In genomic region chr2:156511112-156511511, GRCh38 we compare ENCODE assay signal across 18 cellular contexts.
DNase-seq lines count a peak whose midpoint lies in the region; ATAC-seq, FAIRE-seq and TF ChIP-seq lines count a peak whose summit lies in the region.
"Had no signal": no experiment of that assay in that cellular context is flagged by ENCODE, and none has a peak within 500 bp of the region (broad histone marks: within the 10 kb centered on the region; RNA-seq: fewer than 3 reads in every experiment).

No MANE protein-coding gene starts in this region.

- H3K9me3 ChIP-seq in HEK293 (ENCODE audit: control insufficient read depth, insufficient read depth, low read depth, low read length) (no peaks in the 10 kb centered on the region), gastrocnemius medialis (no peaks in the 10 kb centered on the region), uterus (no peaks in the 10 kb centered on the region)
- H3K9me3 ChIP-seq: SJSA1 had no signal

- H3K36me3 Mint-ChIP-seq in memory B cell: peaks cover 19% of the 10 kb centered on the region

- CTCF ChIA-PET in HEK293 (lab: Yijun Ruan, JAX): no interaction called here

- in situ Hi-C loops in gastrocnemius medialis (cut with MboI; ENCODE audit: low sequenced_read_pairs in 4 of 4): no loop called here

- H3K9me3 Mint-ChIP-seq in memory B cell: peaks cover 1% of the 10 kb centered on the region
- H3K9me3 Mint-ChIP-seq: CD4-positive, alpha-beta memory T cell; H9 had no signal

- H3K4me3 ChIP-seq in HEK293 (ENCODE audit: low read depth, low read length): no peak overlapping the region
- no peak overlapping the region for H3K4me3 ChIP-seq in gastrocnemius medialis
- H3K4me3 ChIP-seq in uterus: no peak overlapping the region
- H3K4me3 ChIP-seq: PC-9, SJSA1 had no signal

- H3K36me3 ChIP-seq in HEK293 (ENCODE audit: control insufficient read depth in 2 of 2, insufficient read depth in 1 of 2, low read length in 2 of 2): peaks cover 0 to 3% of the 10 kb centered on the region in 2 experiments; a peak in 1 of 3 replicates
- H3K36me3 ChIP-seq in gastrocnemius medialis: peaks cover 0 to 34% of the 10 kb centered on the region in 2 donors
- H3K36me3 ChIP-seq in uterus: no peaks in the 10 kb centered on the region

- H3K27me3 Mint-ChIP-seq in memory B cell: no peaks in the 10 kb centered on the region
- H3K27me3 Mint-ChIP-seq: CD4-positive, alpha-beta memory T cell had no signal

- H3K4me1 Mint-ChIP-seq in memory B cell: peaks cover 7% of the 10 kb centered on the region
- H3K4me1 Mint-ChIP-seq: H9 had no signal

- DNase-seq in GM12892 (ENCODE audit: insufficient read length): no peak
- peak; percentile 57 for DNase-seq in NCI-H2227 treated with DMSO at 0.1 percent for 48 hours (lab: John Stamatoyannopoulos, UW)
- DNase-seq in memory B cell (ENCODE audit: low spot score in 2 of 2): no peak
- DNase-seq in gastrocnemius medialis: no peak
- DNase-seq in uterus: no peak
- DNase-seq in occipital lobe (lab: John Stamatoyannopoulos, UW): no peak
- DNase-seq: Calu3; CD4-positive, alpha-beta memory T cell; DMS53; H9; NCI-H2081 treated with DMSO at 0.1 percent for 48 hours; NCI-H446; NCI-H69; PC-9; T-helper 2 cell had no signal

- H3K27me3 ChIP-seq in gastrocnemius medialis (no peaks in the 10 kb centered on the region), uterus (no peaks in the 10 kb centered on the region)
- H3K27me3 ChIP-seq: SJSA1 had no signal

- intact Hi-C loops in gastrocnemius medialis (cut with DNase I; ENCODE audit: low total_unique reads) (no loop called here), uterus (cut with DNase I; ENCODE audit: low total_unique reads) (no loop called here)

- no peak for TF ChIP-seq CTCF in HEK293 (tag by site-specific recombination; IDR thresholded peaks at IDR 0.05)
- no peak for TF ChIP-seq CTCF in gastrocnemius medialis (IDR thresholded peaks at IDR 0.05 in 4 of 5, conservative IDR thresholded peaks at IDR 0.05 in 1 of 5)
- TF ChIP-seq CTCF in uterus (IDR thresholded peaks at IDR 0.05): no peak

- POLR2A ChIA-PET in HEK293 (lab: Yijun Ruan, JAX): no interaction called here

- peak overlapping the region; percentile 71 for H3K27ac Mint-ChIP-seq in memory B cell
- H3K27ac Mint-ChIP-seq: CD4-positive, alpha-beta memory T cell; H9 had no signal

- TF ChIP-seq POLR2A in GM12892 (IDR thresholded peaks at IDR 0.05; ENCODE audit: low read depth, low read length): no peak
- TF ChIP-seq POLR2A in gastrocnemius medialis (IDR thresholded peaks at IDR 0.05): no peak
- no peak for TF ChIP-seq POLR2A in uterus (IDR thresholded peaks at IDR 0.05)

- no peaks in the 10 kb centered on the region for H3K4me1 ChIP-seq in HEK293 (ENCODE audit: control insufficient read depth, insufficient read depth, low read length)
- no peaks in the 10 kb centered on the region for H3K4me1 ChIP-seq in gastrocnemius medialis
- H3K4me1 ChIP-seq in uterus: no peaks in the 10 kb centered on the region

- H3K4me3 Mint-ChIP-seq in memory B cell: no peak overlapping the region
- H3K4me3 Mint-ChIP-seq: CD4-positive, alpha-beta memory T cell; H9 had no signal

- ATAC-seq in memory B cell (ENCODE audit: low read depth) (no peak), gastrocnemius medialis (no peak), GM21360 (IDR thresholded peaks at IDR 0.05; ENCODE audit: unreplicated experiment) (no peak)

- peak; percentile 9 for FAIRE-seq in GM12892 (lab: Jason Lieb, UNC)

- H3K27ac ChIP-seq in HEK293 (ENCODE audit: extremely low read depth, low read depth, low read length) (no peak overlapping the region), gastrocnemius medialis (no peak overlapping the region), uterus (no peak overlapping the region)
- H3K27ac ChIP-seq: PC-9, SJSA1 had no signal

TF ChIP-seq in HEK293, 187 proteins besides CTCF, POLR2A, EP300 and RAD21:
- no peak for TF ChIP-seq ZNF114 (tag by site-specific recombination; IDR thresholded peaks at IDR 0.05)
- peak; percentile 36; the same call in 1 of the 2 replicates for TF ChIP-seq ZEB2 (tag by site-specific recombination; IDR thresholded peaks at IDR 0.05)
- TF ChIP-seq ZNF132 (tag by site-specific recombination; IDR thresholded peaks at IDR 0.05; ENCODE audit: borderline replicate concordance): no peak
- peak; percentile 68 for TF ChIP-seq ZNF629 (tag by site-specific recombination; IDR thresholded peaks at IDR 0.05)
- 0 out of 2 replicates have a peak, but pooled peaks have one; percentile 29 for TF ChIP-seq ZNF24 (tag by site-specific recombination; IDR thresholded peaks at IDR 0.05)
- peak; percentile 60 for TF ChIP-seq SP7 (tag by site-specific recombination; IDR thresholded peaks at IDR 0.05)
- TF ChIP-seq PRDM6 (tag by site-specific recombination; IDR thresholded peaks at IDR 0.05): 0 out of 2 replicates have a peak, but pooled peaks have one; percentile 22
- TF ChIP-seq OSR2 (tag by site-specific recombination; IDR thresholded peaks at IDR 0.05): 0 out of 2 replicates have a peak, but pooled peaks have one; percentile 38
- no peak for TF ChIP-seq ZNF354C (tag by site-specific recombination; IDR thresholded peaks at IDR 0.05; ENCODE audit: borderline replicate concordance, low read depth)
TF ChIP-seq in HEK293: peak in this region for 6.
